ENCODE assay signal across 1 cellular context in the genomic region with DNA sequence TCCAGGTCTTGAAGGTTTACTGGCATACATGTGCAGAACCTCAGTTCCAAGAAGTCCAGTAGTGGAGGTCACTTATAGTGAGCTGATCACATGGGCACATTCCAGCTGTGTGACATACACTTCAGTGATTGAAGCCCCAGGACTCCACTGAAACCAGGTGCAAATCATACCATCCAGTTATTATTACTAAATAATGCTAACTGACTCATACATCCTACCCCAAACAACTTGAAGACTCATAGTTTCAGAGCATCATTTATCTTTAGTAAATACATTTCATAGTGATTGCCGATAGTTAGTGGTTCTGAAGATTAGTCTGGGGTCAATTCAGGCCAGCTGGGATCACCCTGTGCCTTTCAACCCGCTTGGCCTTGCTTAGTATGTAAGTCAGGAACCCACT.
TF ChIP-seq lines count a peak whose summit lies in the region.

No MANE protein-coding gene starts in this region.

TF ChIP-seq in IMR-90, 13 proteins besides CTCF, POLR2A, EP300 and RAD21:
- TF ChIP-seq, protein P1, sequence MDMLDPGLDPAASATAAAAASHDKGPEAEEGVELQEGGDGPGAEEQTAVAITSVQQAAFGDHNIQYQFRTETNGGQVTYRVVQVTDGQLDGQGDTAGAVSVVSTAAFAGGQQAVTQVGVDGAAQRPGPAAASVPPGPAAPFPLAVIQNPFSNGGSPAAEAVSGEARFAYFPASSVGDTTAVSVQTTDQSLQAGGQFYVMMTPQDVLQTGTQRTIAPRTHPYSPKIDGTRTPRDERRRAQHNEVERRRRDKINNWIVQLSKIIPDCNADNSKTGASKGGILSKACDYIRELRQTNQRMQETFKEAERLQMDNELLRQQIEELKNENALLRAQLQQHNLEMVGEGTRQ (IDR thresholded peaks at IDR 0.05; ENCODE audit: low read depth, low read length) = peak; percentile 20; the same call in 1 of the 2 replicates
- TF ChIP-seq RFX5 (IDR thresholded peaks at IDR 0.05; ENCODE audit: low read depth, low read length) = no peak
TF ChIP-seq in IMR-90: peak in this region for 1.
